Comparison of ENCODE assay signal across 18 cellular contexts in the genomic region with DNA sequence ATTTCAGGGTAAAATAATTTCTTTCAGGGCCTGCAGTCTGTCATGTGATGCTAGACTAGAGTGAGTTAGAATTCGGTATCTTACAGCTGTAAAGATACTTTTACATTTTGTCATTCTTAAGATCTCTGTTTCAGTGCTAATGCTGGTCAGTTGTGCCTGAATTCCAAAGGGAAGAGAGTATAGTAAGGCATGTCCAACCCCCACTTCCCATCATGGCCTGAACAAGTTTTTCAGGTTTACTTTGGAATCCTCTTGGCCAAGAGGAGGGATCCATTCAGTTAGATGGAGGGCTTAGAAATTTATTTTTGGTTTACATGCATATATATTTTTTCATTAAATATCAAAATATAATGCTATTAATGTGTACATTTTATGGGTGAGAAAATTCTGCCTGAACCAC.
DNase-seq lines count a peak whose midpoint lies in the region; ATAC-seq and TF ChIP-seq lines count a peak whose summit lies in the region.
"Had no signal": no experiment of that assay in that cellular context is flagged by ENCODE, and none has a peak within 500 bp of the region (broad histone marks: within the 10 kb centered on the region; RNA-seq: fewer than 3 reads in every experiment).

No MANE protein-coding gene starts in this region.

- no peak overlapping the region for H3K14ac ChIP-seq in trophoblast cell (ENCODE audit: low read length)

- H3K27ac ChIP-seq in mesendoderm (ENCODE audit: low read depth, low read length) (no peak overlapping the region), trophoblast cell (ENCODE audit: low read depth, low read length) (peak overlapping the region; percentile 54), right lobe of liver (no peak overlapping the region)
- H3K27ac ChIP-seq: 22Rv1, A549, C4-2B, HL-60 had no signal

- H3K79me2 ChIP-seq in mesendoderm (ENCODE audit: control insufficient read depth, insufficient read depth, low read length) (no peaks in the 10 kb centered on the region), trophoblast cell (ENCODE audit: control insufficient read depth, insufficient read depth, low read length, poor library complexity) (no peaks in the 10 kb centered on the region)

- no peak overlapping the region for H3K56ac ChIP-seq in mesendoderm (ENCODE audit: low read length)

- H3K4me3 ChIP-seq in epithelial cell of esophagus (ENCODE audit: low read length), result no peak overlapping the region
- H3K4me3 ChIP-seq in mesendoderm (ENCODE audit: low read length), result no peak overlapping the region
- H3K4me3 ChIP-seq in trophoblast cell (ENCODE audit: low read depth, low read length), result no peak overlapping the region
- no peak overlapping the region for H3K4me3 ChIP-seq in right lobe of liver
- H3K4me3 ChIP-seq: A549, GM12878, HAP-1 had no signal

- H3K27me3 ChIP-seq in mesendoderm (ENCODE audit: insufficient read depth, low read length, poor library complexity) (no peaks in the 10 kb centered on the region), trophoblast cell (ENCODE audit: insufficient read depth, low read length) (no peaks in the 10 kb centered on the region), right lobe of liver (no peaks in the 10 kb centered on the region)

- H2BK120ac ChIP-seq in mesendoderm (ENCODE audit: low read depth, low read length), result no peak overlapping the region
- H2BK120ac ChIP-seq in trophoblast cell (ENCODE audit: insufficient read depth, low read length, poor library complexity), result no peak overlapping the region

- no peak overlapping the region for H4K12ac ChIP-seq in trophoblast cell (ENCODE audit: low read depth, low read length)

- H2AK5ac ChIP-seq in mesendoderm (ENCODE audit: low read length) (no peak overlapping the region), trophoblast cell (ENCODE audit: low read length) (no peak overlapping the region)

- WGBS in mesendoderm (ENCODE audit: extremely low coverage, insufficient coverage, low lambda C conversion rate), result no CpG with 5 or more reads among the region's 1 CpG
- WGBS in trophoblast cell (ENCODE audit: extremely low coverage, insufficient coverage, insufficient read length), result no CpG with 5 or more reads among the region's 1 CpG
- whole genome bisulfite sequencing in right lobe of liver (ENCODE audit: insufficient coverage, low coverage, low lambda C conversion rate, missing lambda C conversion rate), result 50% methylated on average over 1 of the region's 1 CpG

- no peak overlapping the region for H3K9ac ChIP-seq in mesendoderm (ENCODE audit: low read length)
- H3K9ac ChIP-seq in trophoblast cell (ENCODE audit: low read length), result no peak overlapping the region

- no peak overlapping the region for H2BK5ac ChIP-seq in mesendoderm (ENCODE audit: low read length)
- no peak overlapping the region for H2BK5ac ChIP-seq in trophoblast cell (ENCODE audit: low read depth, low read length, poor library complexity)

- H4K5ac ChIP-seq in mesendoderm (ENCODE audit: low read length), result no peak overlapping the region

- TF ChIP-seq POLR2A in right lobe of liver (IDR thresholded peaks at IDR 0.05), result no peak

- intact Hi-C loops in left ventricle myocardium superior (cut with micrococcal nuclease) (no loop called here), right lobe of liver (cut with DNase I) (no loop called here)

- H3K9me3 ChIP-seq in trophoblast cell (ENCODE audit: insufficient read depth, low read depth, low read length) (no peaks in the 10 kb centered on the region), right lobe of liver (no peaks in the 10 kb centered on the region)
- H3K9me3 ChIP-seq: A549, Caco-2, HAP-1 had no signal

- H3K36me3 ChIP-seq in mesendoderm (ENCODE audit: control insufficient read depth, insufficient read depth, low read length) (no peaks in the 10 kb centered on the region), trophoblast cell (ENCODE audit: control insufficient read depth in 1 of 2, insufficient read depth in 2 of 2, low read length in 2 of 2) (no peaks in the 10 kb centered on the region), right lobe of liver (no peaks in the 10 kb centered on the region)
- H3K36me3 ChIP-seq: HAP-1 had no signal

- H4K8ac ChIP-seq in mesendoderm (ENCODE audit: low read depth, low read length) (no peak overlapping the region), trophoblast cell (ENCODE audit: low read depth, low read length) (no peak overlapping the region)

- H3K79me1 ChIP-seq in mesendoderm (ENCODE audit: low read length) (no peaks in the 10 kb centered on the region), trophoblast cell (ENCODE audit: low read length) (peaks cover 8% of the 10 kb centered on the region)

- H2BK15ac ChIP-seq in mesendoderm (replicated peaks; ENCODE audit: low read depth), result no peak overlapping the region

- H2BK12ac ChIP-seq in trophoblast cell (ENCODE audit: low read length), result no peak overlapping the region

- peak; percentile 39 for DNase-seq in DMS53 (lab: John Stamatoyannopoulos, UW)
- no peak for DNase-seq in DMS53 treated with DMSO at 0.1 percent for 48 hours (lab: John Stamatoyannopoulos, UW; ENCODE audit: unreplicated experiment)
- DNase-seq in epithelial cell of esophagus (ENCODE audit: low read depth), result peak; percentile 10
- peak; percentile 34 for DNase-seq in mesendoderm
- DNase-seq in trophoblast cell, result peak; percentile 46 to 82
- DNase-seq in left ventricle myocardium superior, result no peak
- no peak for DNase-seq in NCI-H2196 (lab: John Stamatoyannopoulos, UW; ENCODE audit: unreplicated experiment)
- DNase-seq in right lobe of liver, result no peak
- DNase-seq: AML-193; Caco-2; CD4-positive, alpha-beta T cell; DMS79 treated with DMSO at 0.1 percent for 48 hours had no signal

- no peak overlapping the region for H2AFZ ChIP-seq in trophoblast cell (ENCODE audit: insufficient read depth, low read length, poor library complexity)

- no peak overlapping the region for H3K18ac ChIP-seq in mesendoderm (ENCODE audit: low read length)
- H3K18ac ChIP-seq in trophoblast cell (ENCODE audit: low read length), result no peak overlapping the region

- no peak overlapping the region for H4K91ac ChIP-seq in trophoblast cell (ENCODE audit: low read depth, low read length)

- ATAC-seq in left ventricle myocardium superior (no peak), right lobe of liver (no peak)
- ATAC-seq: A549, GM12878 had no signal

- no peak overlapping the region for H3K4me2 ChIP-seq in mesendoderm (ENCODE audit: low read length)
- no peak overlapping the region for H3K4me2 ChIP-seq in trophoblast cell (ENCODE audit: low read length)
- H3K4me2 ChIP-seq: A549 had no signal

- TF ChIP-seq CTCF in epithelial cell of esophagus (IDR thresholded peaks at IDR 0.05; ENCODE audit: insufficient read depth, low read depth, low read length, missing control alignments) (no peak), right lobe of liver (IDR thresholded peaks at IDR 0.05) (no peak)

- H3K23ac ChIP-seq in mesendoderm (ENCODE audit: low read length), result no peak overlapping the region
- H3K23ac ChIP-seq in trophoblast cell (ENCODE audit: low read length), result no peak overlapping the region

- H3K4ac ChIP-seq in mesendoderm (ENCODE audit: low read depth, low read length) (no peak overlapping the region), trophoblast cell (ENCODE audit: low read depth, low read length) (no peak overlapping the region)

- no peaks in the 10 kb centered on the region for H3K4me1 ChIP-seq in mesendoderm (ENCODE audit: control insufficient read depth, low read depth, low read length)
- H3K4me1 ChIP-seq in trophoblast cell (ENCODE audit: control insufficient read depth in 1 of 2, insufficient read depth in 2 of 2, low read length in 2 of 2), result peaks cover 8 to 10% of the 10 kb centered on the region in 2 experiments
- H3K4me1 ChIP-seq in right lobe of liver, result no peaks in the 10 kb centered on the region
- H3K4me1 ChIP-seq: A549, Caco-2 had no signal

Comparison
In these comparisons a context has a peak if more than half of its experiments do, and no peak if none do; other contexts are left out.
1. DNase-seq: peak in DMS53 (single experiment), epithelial cell of esophagus (single experiment), mesendoderm (single experiment) and trophoblast cell (2 of 2); none in DMS53 treated with DMSO at 0.1 percent for 48 hours (single experiment), left ventricle myocardium superior (single experiment), NCI-H2196 (single experiment) and right lobe of liver (0 of 3).